In the genomic region with DNA sequence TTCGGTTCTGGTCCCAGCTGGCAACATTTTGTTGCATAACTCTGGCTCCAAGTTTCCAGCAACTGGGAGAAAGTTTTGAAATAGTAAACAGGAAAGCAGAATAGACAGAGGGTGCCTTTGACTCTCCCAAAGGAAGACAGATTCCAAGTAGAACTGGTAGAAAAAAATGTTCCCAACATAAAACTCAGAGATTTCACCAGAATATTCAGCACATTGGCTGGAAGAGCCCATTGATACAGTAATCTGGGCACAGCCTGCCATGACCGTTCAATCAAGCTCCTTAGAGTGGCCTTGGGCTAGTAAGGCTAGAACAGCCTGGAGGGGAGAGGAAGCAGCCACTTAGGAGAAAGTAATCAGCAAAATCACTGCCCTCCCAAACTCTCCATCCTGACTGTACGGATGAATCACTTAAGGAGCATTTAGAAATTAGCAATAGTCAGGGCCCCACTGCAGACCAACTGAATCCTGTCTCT, we compare ENCODE assay signal across 11 cellular contexts.
DNase-seq lines count a peak whose midpoint lies in the region; ATAC-seq, FAIRE-seq and TF ChIP-seq lines count a peak whose summit lies in the region.
"Had no signal": no experiment of that assay in that cellular context is flagged by ENCODE, and none has a peak within 500 bp of the region (broad histone marks: within the 10 kb centered on the region; RNA-seq: fewer than 3 reads in every experiment).

No MANE protein-coding gene starts in this region.

- no peak overlapping the region for H2AFZ ChIP-seq in keratinocyte (ENCODE audit: control insufficient read depth, low read length)

- peak; percentile 67 for FAIRE-seq in keratinocyte (lab: Jason Lieb, UNC)

- WGBS in stomach, 5 donors = 41 to 73% (median 69%) methylated on average over 3 of the region's 3 CpGs

- ATAC-seq in CD8-positive, alpha-beta T cell = no peak

- H4K20me1 ChIP-seq in keratinocyte (ENCODE audit: control insufficient read depth, extremely low read depth, insufficient read depth, low read length) = no peaks in the 10 kb centered on the region

- TF ChIP-seq POLR2A in stomach (IDR thresholded peaks at IDR 0.05) = no peak

- no peaks in the 10 kb centered on the region for H3K79me2 ChIP-seq in keratinocyte (ENCODE audit: control insufficient read depth, insufficient read depth, low read length)

- H3K27me3 ChIP-seq in keratinocyte (ENCODE audit: control insufficient read depth, extremely low read depth, insufficient read depth, low read length) (no peaks in the 10 kb centered on the region), stomach (no peaks in the 10 kb centered on the region)
- H3K27me3 ChIP-seq in CD8-positive, alpha-beta T cell (ENCODE audit: insufficient read depth, low read length) = no peaks in the 10 kb centered on the region

- H3K36me3 Mint-ChIP-seq in CD8-positive, alpha-beta T cell = peaks cover 9% of the 10 kb centered on the region

- DNase-seq in HCEC 1CT = peak; percentile 90
- DNase-seq in cardiac fibroblast (ENCODE audit: low read depth in 2 of 2) = peak; percentile 82 to 84
- DNase-seq in keratinocyte (ENCODE audit: low read depth, low spot score) = no peak
- no peak for DNase-seq in stomach
- no peak for DNase-seq in NCI-H2029 treated with DMSO at 0.1 percent for 48 hours (lab: John Stamatoyannopoulos, UW)
- no peak for DNase-seq in NCI-H146 treated with DMSO at 0.1 percent for 48 hours (lab: John Stamatoyannopoulos, UW; ENCODE audit: unreplicated experiment)
- no peak for DNase-seq in CD8-positive, alpha-beta T cell
- DNase-seq in GOT3 (lab: John Stamatoyannopoulos, UW) = no peak
- DNase-seq: activated gamma-delta T cell treated with Interleukin-2 at 50 U/mL for 16 hours, Calu3, WERI-Rb-1 had no signal

- H3K27ac ChIP-seq in keratinocyte (ENCODE audit: control insufficient read depth, insufficient read depth, low read length) (no peak overlapping the region), stomach (peak overlapping the region; percentile 41 to 80 (median 69))
- H3K27ac ChIP-seq in CD8-positive, alpha-beta T cell (ENCODE audit: low read depth, low read length) = no peak overlapping the region
- H3K27ac ChIP-seq: WERI-Rb-1 had no signal

- no peak overlapping the region for H3K4me2 ChIP-seq in keratinocyte (ENCODE audit: control insufficient read depth, extremely low read depth, insufficient read depth, low read depth, low read length)

- H3K27ac Mint-ChIP-seq in CD8-positive, alpha-beta T cell = no peak overlapping the region

- no peaks in the 10 kb centered on the region for H3K9me1 ChIP-seq in keratinocyte (ENCODE audit: control insufficient read depth, extremely low read depth, insufficient read depth, low read length)

- POLR2A ChIA-PET in CD8-positive, alpha-beta T cell (lab: Charles Lee) = no interaction called here

- TF ChIP-seq CTCF in cardiac fibroblast (IDR thresholded peaks at IDR 0.05; ENCODE audit: low read depth, low read length) = no peak
- no peak for TF ChIP-seq CTCF in keratinocyte (optimal IDR thresholded peaks at IDR 0.05 in 1 of 3, IDR thresholded peaks at IDR 0.05 in 1 of 3, conservative IDR thresholded peaks at IDR 0.05 in 1 of 3; ENCODE audit: extremely low read depth in 1 of 3, insufficient read depth in 2 of 3, low read length in 3 of 3)
- TF ChIP-seq CTCF in stomach (IDR thresholded peaks at IDR 0.05) = no peak
- TF ChIP-seq CTCF in CD8-positive, alpha-beta T cell (IDR thresholded peaks at IDR 0.05) = no peak

- H3K9me3 ChIP-seq in keratinocyte (ENCODE audit: control insufficient read depth, low read depth, low read length) = no peaks in the 10 kb centered on the region
- H3K9me3 ChIP-seq in stomach = no peaks in the 10 kb centered on the region
- no peaks in the 10 kb centered on the region for H3K9me3 ChIP-seq in CD8-positive, alpha-beta T cell (ENCODE audit: low read length)

- no peak for TF ChIP-seq EP300 in stomach (IDR thresholded peaks at IDR 0.05)

- dilution Hi-C loops in keratinocyte (cut with MboI; ENCODE audit: extremely low pct_ligation_motif_present, low sequenced_read_pairs) = no loop called here

- H3K9ac ChIP-seq in keratinocyte (ENCODE audit: control insufficient read depth, extremely low read depth, insufficient read depth, low read length) = no peak overlapping the region

- no peaks in the 10 kb centered on the region for H3K36me3 ChIP-seq in keratinocyte (ENCODE audit: control insufficient read depth in 2 of 2, extremely low read depth in 1 of 2, insufficient read depth in 2 of 2, low read length in 2 of 2)
- H3K36me3 ChIP-seq in stomach = no peaks in the 10 kb centered on the region
- H3K36me3 ChIP-seq in CD8-positive, alpha-beta T cell (ENCODE audit: insufficient read depth, low read length) = no peaks in the 10 kb centered on the region
- H3K36me3 ChIP-seq: WERI-Rb-1 had no signal

- H3K4me3 Mint-ChIP-seq in CD8-positive, alpha-beta T cell = no peak overlapping the region

- no peaks in the 10 kb centered on the region for H3K27me3 Mint-ChIP-seq in CD8-positive, alpha-beta T cell (ENCODE audit: low read depth)

- peaks cover 4% of the 10 kb centered on the region for H3K4me1 ChIP-seq in keratinocyte (ENCODE audit: control insufficient read depth, extremely low read depth, insufficient read depth, low read length)
- peaks cover 0 to 29% (median 3%) of the 10 kb centered on the region in 4 donors for H3K4me1 ChIP-seq in stomach
- peaks cover 22% of the 10 kb centered on the region for H3K4me1 ChIP-seq in CD8-positive, alpha-beta T cell (ENCODE audit: insufficient read depth, low read length)

- H3K4me3 ChIP-seq in cardiac fibroblast (replicated peaks in 1 of 2; ENCODE audit: low read depth in 2 of 2, low read length in 2 of 2) = no peak overlapping the region
- no peak overlapping the region for H3K4me3 ChIP-seq in keratinocyte (ENCODE audit: control insufficient read depth in 2 of 3, extremely low read depth in 1 of 3, insufficient read depth in 2 of 3, low read depth in 1 of 3, low read length in 3 of 3)
- H3K4me3 ChIP-seq in stomach = no peak overlapping the region
- no peak overlapping the region for H3K4me3 ChIP-seq in CD8-positive, alpha-beta T cell (ENCODE audit: low read depth, low read length)

- peaks cover 40% of the 10 kb centered on the region for H3K4me1 Mint-ChIP-seq in CD8-positive, alpha-beta T cell (ENCODE audit: low read depth)

- CTCF ChIA-PET in CD8-positive, alpha-beta T cell (lab: Charles Lee) = no interaction called here

- H3K9me3 Mint-ChIP-seq in CD8-positive, alpha-beta T cell = no peaks in the 10 kb centered on the region

- intact Hi-C loops in stomach (cut with DNase I; ENCODE audit: low total_unique reads) = no loop called here
- intact Hi-C loops in CD8-positive, alpha-beta T cell (cut with DNase I, micrococcal nuclease) = loop anchor here in 1 of 2 experiments (10.0 kb wide), 1 partner anchor 56 kb away; no protein-coding TSS in a partner anchor

Comparison
In these comparisons a context has a peak if more than half of its experiments do, and no peak if none do; other contexts are left out.
1. DNase-seq: peak in HCEC 1CT (single experiment) and cardiac fibroblast (2 of 2); none in keratinocyte (single experiment), stomach (single experiment), NCI-H2029 treated with DMSO at 0.1 percent for 48 hours (single experiment), NCI-H146 treated with DMSO at 0.1 percent for 48 hours (single experiment), CD8-positive, alpha-beta T cell (0 of 7) and GOT3 (single experiment).
2. H3K27ac ChIP-seq: peak in stomach (5 of 5); none in keratinocyte (single experiment) and CD8-positive, alpha-beta T cell (single experiment).